In genomic region chr17:67027031-67027628, GRCh38 we compare ENCODE assay signal across 22 cellular contexts. TPM values are rescaled to one million over a fixed set of nuclear protein-coding genes. Genes with fewer than 3 reads are reported as not detected.
A peak's percentile ranks its signal among the peaks of the same experiment; 100 is the strongest.
DNase-seq lines count a peak whose midpoint lies in the region; ATAC-seq, FAIRE-seq and TF ChIP-seq lines count a peak whose summit lies in the region.
"Had no signal": no experiment of that assay in that cellular context is flagged by ENCODE, and none has a peak within 500 bp of the region (broad histone marks: within the 10 kb centered on the region; RNA-seq: fewer than 3 reads in every experiment).

No MANE protein-coding gene starts in this region.

- ATAC-seq in heart right ventricle: peak in 7 of 8 donors; percentile 67 to 92 (median 83)
- ATAC-seq: body of pancreas had no signal

- TF ChIP-seq POLR2A in breast epithelium (IDR thresholded peaks at IDR 0.05): no peak

- BruUV-seq in MCF 10A (replicated peaks; lab: Mats Ljungman, UMichigan): no TSS peak

- TF ChIP-seq CTCF in MCF 10A (IDR thresholded peaks at IDR 0.05; ENCODE audit: unreplicated experiment): no peak
- TF ChIP-seq CTCF in breast epithelium (IDR thresholded peaks at IDR 0.05): no peak
- TF ChIP-seq CTCF in heart right ventricle (IDR thresholded peaks at IDR 0.05): no peak

- no peak overlapping the region for H3K27ac Mint-ChIP-seq in MCF 10A (ENCODE audit: low read depth, unreplicated experiment)
- H3K27ac Mint-ChIP-seq: CD4-positive, alpha-beta T cell had no signal

- no peaks in the 10 kb centered on the region for H3K36me3 Mint-ChIP-seq in MCF 10A (ENCODE audit: insufficient read depth, unreplicated experiment)

- H3K27ac ChIP-seq in breast epithelium (no peak overlapping the region), heart right ventricle (no peak overlapping the region)
- H3K27ac ChIP-seq: body of pancreas, dorsolateral prefrontal cortex, esophagus squamous epithelium, transverse colon had no signal

- H3K4me3 ChIP-seq in breast epithelium (no peak overlapping the region), heart right ventricle (no peak overlapping the region)
- H3K4me3 ChIP-seq: body of pancreas, dorsolateral prefrontal cortex, esophagus squamous epithelium, mucosa of descending colon, transverse colon had no signal

- DNase-seq in MCF 10A (ENCODE audit: unreplicated experiment) (peak; percentile 11), breast epithelium (ENCODE audit: low spot score in 2 of 2) (no peak), RPMI7951 (ENCODE audit: low read depth) (peak; percentile 33), heart right ventricle (peak; percentile 23 to 48), urothelium cell line (ENCODE audit: low spot score) (peak; percentile 49), activated gamma-delta T cell (lab: John Stamatoyannopoulos, UW) (no peak), GM19239 (ENCODE audit: insufficient read length, low spot score) (no peak), NCI-H1436 (lab: John Stamatoyannopoulos, UW) (no peak)
- DNase-seq: activated CD4-positive, alpha-beta T cell treated with anti-CD3 and anti-CD28 coated beads for 4 hours; activated naive CD4-positive, alpha-beta T cell treated with Interleukin-2 at 50 U/mL for 16 hours; body of pancreas; CD4-positive, alpha-beta T cell; DND-41; dorsolateral prefrontal cortex; esophagus squamous epithelium; hypothalamus; Karpas-422; mucosa of descending colon; occipital lobe; SIG-M5; transverse colon had no signal

- H3K36me3 ChIP-seq in breast epithelium: no peaks in the 10 kb centered on the region
- no peaks in the 10 kb centered on the region for H3K36me3 ChIP-seq in heart right ventricle
- H3K36me3 ChIP-seq: esophagus squamous epithelium, transverse colon had no signal

- no peaks in the 10 kb centered on the region for H3K4me1 ChIP-seq in breast epithelium
- peaks cover 0 to 11% (median 0%) of the 10 kb centered on the region in 9 donors for H3K4me1 ChIP-seq in heart right ventricle
- H3K4me1 ChIP-seq: body of pancreas, esophagus squamous epithelium had no signal

- H3K4me3 Mint-ChIP-seq in MCF 10A (ENCODE audit: unreplicated experiment): no peak overlapping the region
- H3K4me3 Mint-ChIP-seq: CD4-positive, alpha-beta T cell had no signal

- peak; percentile 61 for FAIRE-seq in urothelium cell line (lab: Jason Lieb, UNC)
- FAIRE-seq in GM19239 (lab: Jason Lieb, UNC): no peak

- 72 to 74% methylated on average over 12 of the region's 12 CpGs for WGBS in heart right ventricle, 2 donors

- H3K27me3 ChIP-seq in breast epithelium (no peaks in the 10 kb centered on the region), heart right ventricle (no peaks in the 10 kb centered on the region)
- H3K27me3 ChIP-seq: body of pancreas, transverse colon had no signal

- POLR2A ChIA-PET in MCF 10A (lab: Yijun Ruan, JAX): no interaction called here

- no peaks in the 10 kb centered on the region for H3K4me1 Mint-ChIP-seq in MCF 10A (ENCODE audit: insufficient read depth, unreplicated experiment)

- H3K9me3 ChIP-seq in breast epithelium (no peaks in the 10 kb centered on the region), heart right ventricle (no peaks in the 10 kb centered on the region)
- H3K9me3 ChIP-seq: body of pancreas, esophagus squamous epithelium, mucosa of descending colon, transverse colon had no signal

- CTCF ChIA-PET in MCF 10A (lab: Yijun Ruan, JAX): interaction anchor here (0.7 kb wide), 1 partner anchor 24 kb away, joined by 3 read pairs; no protein-coding TSS in a partner anchor

- intact Hi-C loops in MCF 10A (cut with micrococcal nuclease): no loop called here
- intact Hi-C loops in breast epithelium (cut with DNase I; ENCODE audit: low total_unique reads): no loop called here
- intact Hi-C loops in heart right ventricle (cut with DNase I): no loop called here

- no peaks in the 10 kb centered on the region for H3K27me3 Mint-ChIP-seq in MCF 10A (ENCODE audit: insufficient read depth, unreplicated experiment)
- H3K27me3 Mint-ChIP-seq: CD4-positive, alpha-beta T cell had no signal

- no peaks in the 10 kb centered on the region for H3K9me3 Mint-ChIP-seq in MCF 10A (ENCODE audit: unreplicated experiment)
- H3K9me3 Mint-ChIP-seq: CD4-positive, alpha-beta T cell had no signal

RNA-seq across cellular contexts. Expression of gene CACNG1, which starts 17.2 kb away (rescaled TPM):
- total RNA-seq in MCF 10A (2022) (not detected in 2 replicates), breast epithelium (not detected), heart right ventricle (under 1 TPM in 1 of 10 donors, not detected in 9; 0.26 TPM)
- total RNA-seq in RPMI7951 (2014; rRNA removed; shearing (Covaris generic)): not detected in 2 replicates
- polyA plus RNA-seq in heart right ventricle: not detected
- total RNA-seq: A673; body of pancreas; CD4-positive, alpha-beta T cell; esophagus squamous epithelium; mucosa of descending colon; transverse colon had no signal

Comparison
In these comparisons a context has a peak if more than half of its experiments do, and no peak if none do; other contexts are left out.
1. DNase-seq: peak in MCF 10A (single experiment), RPMI7951 (single experiment), heart right ventricle (2 of 2) and urothelium cell line (single experiment); none in breast epithelium (0 of 2), activated gamma-delta T cell (single experiment), GM19239 (single experiment) and NCI-H1436 (single experiment).